Comparison of ENCODE assay signal across 20 cellular contexts in genomic region chr3:33081812-33082211, GRCh38. TPM values are rescaled to one million over a fixed set of nuclear protein-coding genes. Genes with fewer than 3 reads are reported as not detected.
DNase-seq lines count a peak whose midpoint lies in the region; ATAC-seq and TF ChIP-seq lines count a peak whose summit lies in the region.
"Had no signal": no experiment of that assay in that cellular context is flagged by ENCODE, and none has a peak within 500 bp of the region (broad histone marks: within the 10 kb centered on the region; RNA-seq: fewer than 3 reads in every experiment).

No MANE protein-coding gene starts in this region.

- no peak overlapping the region for H2BK20ac ChIP-seq in H9 (ENCODE audit: low read depth, low read length, poor library complexity, severe bottlenecking)

- H3T11ph ChIP-seq in H9 (ENCODE audit: low read length): no peak overlapping the region

- H3K36me3 ChIP-seq in brain microvascular endothelial cell (replicated peaks) (no peaks in the 10 kb centered on the region), trophoblast cell (ENCODE audit: control insufficient read depth in 1 of 2, insufficient read depth in 2 of 2, low read length in 2 of 2) (no peaks in the 10 kb centered on the region), upper lobe of right lung (no peaks in the 10 kb centered on the region), ovary (no peaks in the 10 kb centered on the region)

- no peak overlapping the region for H2BK120ac ChIP-seq in H9 (ENCODE audit: low read depth, low read length, poor library complexity, severe bottlenecking)
- H2BK120ac ChIP-seq in trophoblast cell (ENCODE audit: insufficient read depth, low read length, poor library complexity): no peak overlapping the region

- no peak overlapping the region for H3K4me2 ChIP-seq in H9 (ENCODE audit: insufficient read depth, insufficient read length, low read length)
- H3K4me2 ChIP-seq in trophoblast cell (ENCODE audit: low read length): no peak overlapping the region
- H3K4me2 ChIP-seq: BLaER1 had no signal

- TF ChIP-seq CTCF in H9 (conservative IDR thresholded peaks at IDR 0.05) (peak; percentile 20; the same call in 1 of the 3 replicates), WTC11 (IDR thresholded peaks at IDR 0.05) (no peak), brain microvascular endothelial cell (IDR thresholded peaks at IDR 0.05; ENCODE audit: low read depth, low read length, missing control alignments) (peak; percentile 10), upper lobe of right lung (IDR thresholded peaks at IDR 0.05) (no peak), ovary (IDR thresholded peaks at IDR 0.05) (no peak)

- H3K27ac Mint-ChIP-seq in H9 (no peak overlapping the region), WTC11 (no peak overlapping the region)
- H3K27ac Mint-ChIP-seq: B cell; CD8-positive, alpha-beta T cell had no signal

- peaks cover 5% of the 10 kb centered on the region for H3K79me1 ChIP-seq in H9 (ENCODE audit: insufficient read depth, low read depth, low read length, poor library complexity, severe bottlenecking)
- H3K79me1 ChIP-seq in trophoblast cell (ENCODE audit: low read length): no peaks in the 10 kb centered on the region

- H3K79me2 ChIP-seq in H9 (ENCODE audit: insufficient read depth, low read length) (no peaks in the 10 kb centered on the region; the same call in 1 of the 2 replicates), trophoblast cell (ENCODE audit: control insufficient read depth, insufficient read depth, low read length, poor library complexity) (peaks cover 4% of the 10 kb centered on the region)

- H3K4me1 ChIP-seq in H9 (ENCODE audit: insufficient read depth, low read length) (no peaks in the 10 kb centered on the region), trophoblast cell (ENCODE audit: control insufficient read depth in 1 of 2, insufficient read depth in 2 of 2, low read length in 2 of 2) (peaks cover 5 to 8% of the 10 kb centered on the region in 2 experiments), upper lobe of right lung (no peaks in the 10 kb centered on the region), ovary (ENCODE audit: insufficient read depth) (peaks cover 1% of the 10 kb centered on the region)
- H3K4me1 ChIP-seq: BLaER1, Caco-2 had no signal

- H3K4me1 Mint-ChIP-seq in H9: peaks cover 7% of the 10 kb centered on the region in 2 experiments
- H3K4me1 Mint-ChIP-seq in WTC11: peaks cover 5% of the 10 kb centered on the region

- H3K9me3 Mint-ChIP-seq in H9 (no peaks in the 10 kb centered on the region), WTC11 (no peaks in the 10 kb centered on the region)
- H3K9me3 Mint-ChIP-seq: CD4-positive, CD25-positive, alpha-beta regulatory T cell; CD8-positive, alpha-beta T cell had no signal

- no peak overlapping the region for H3K56ac ChIP-seq in H9 (ENCODE audit: insufficient read length, low read depth, low read length)

- no peaks in the 10 kb centered on the region for H3K27me3 ChIP-seq in H9 (ENCODE audit: insufficient read depth, low read length)
- H3K27me3 ChIP-seq in brain microvascular endothelial cell (replicated peaks): no peaks in the 10 kb centered on the region
- no peaks in the 10 kb centered on the region for H3K27me3 ChIP-seq in trophoblast cell (ENCODE audit: insufficient read depth, low read length)
- no peaks in the 10 kb centered on the region for H3K27me3 ChIP-seq in upper lobe of right lung
- H3K27me3 ChIP-seq in ovary: no peaks in the 10 kb centered on the region
- H3K27me3 ChIP-seq: BLaER1 had no signal

- ATAC-seq in WTC11: peak; percentile 42; the same call in 1 of the 2 replicates
- no peak for ATAC-seq in upper lobe of right lung
- ATAC-seq: CD8-positive, alpha-beta T cell; GM12878; HCT116 had no signal

- H2AFZ ChIP-seq in H9 (ENCODE audit: low read length): no peak overlapping the region
- no peak overlapping the region for H2AFZ ChIP-seq in trophoblast cell (ENCODE audit: insufficient read depth, low read length, poor library complexity)
- H2AFZ ChIP-seq: GM23248 had no signal

- no peak overlapping the region for H3K27ac ChIP-seq in H9 (ENCODE audit: insufficient read length, low read depth, low read length)
- no peak overlapping the region for H3K27ac ChIP-seq in brain microvascular endothelial cell
- H3K27ac ChIP-seq in trophoblast cell (ENCODE audit: low read depth, low read length): no peak overlapping the region
- H3K27ac ChIP-seq in upper lobe of right lung: no peak overlapping the region
- no peak overlapping the region for H3K27ac ChIP-seq in ovary
- H3K27ac ChIP-seq: BLaER1, C4-2B, GM23248 had no signal

- H3K4me3 ChIP-seq in brain microvascular endothelial cell (ENCODE audit: low read depth, low read length) (no peak overlapping the region), trophoblast cell (ENCODE audit: low read depth, low read length) (no peak overlapping the region), upper lobe of right lung (no peak overlapping the region), ovary (no peak overlapping the region)
- H3K4me3 ChIP-seq: BLaER1, GM12878, GM23248 had no signal

- H3K23me2 ChIP-seq in H9 (ENCODE audit: insufficient read length, low read depth, low read length, poor library complexity, severe bottlenecking): no peaks in the 10 kb centered on the region

- H3K14ac ChIP-seq in H9 (ENCODE audit: insufficient read depth, low read length): no peak overlapping the region
- no peak overlapping the region for H3K14ac ChIP-seq in trophoblast cell (ENCODE audit: low read length)

- no peaks in the 10 kb centered on the region for H3K9me3 ChIP-seq in H9 (ENCODE audit: control insufficient read depth, low read depth, low read length)
- H3K9me3 ChIP-seq in trophoblast cell (ENCODE audit: insufficient read depth, low read depth, low read length): peaks cover 1% of the 10 kb centered on the region
- H3K9me3 ChIP-seq in upper lobe of right lung: no peaks in the 10 kb centered on the region
- H3K9me3 ChIP-seq in ovary: no peaks in the 10 kb centered on the region
- H3K9me3 ChIP-seq: BLaER1, Caco-2 had no signal

- H2AK5ac ChIP-seq in H9 (ENCODE audit: insufficient read length, low read length): no peak overlapping the region
- H2AK5ac ChIP-seq in trophoblast cell (ENCODE audit: low read length): no peak overlapping the region

- no peak overlapping the region for H2BK12ac ChIP-seq in H9 (ENCODE audit: insufficient read length, low read depth, low read length)
- no peak overlapping the region for H2BK12ac ChIP-seq in trophoblast cell (ENCODE audit: low read length)

- H3K4ac ChIP-seq in H9 (ENCODE audit: low read depth, low read length) (no peak overlapping the region), trophoblast cell (ENCODE audit: low read depth, low read length) (no peak overlapping the region)

- H4K20me1 ChIP-seq in H9 (ENCODE audit: control insufficient read depth, insufficient read depth, insufficient read length): no peaks in the 10 kb centered on the region

- CTCF ChIA-PET in WTC11 (lab: Charles Lee): interaction anchor here (1.4 to 5.7 kb wide), 2 partner anchors 7 to 10 kb away, joined by 3 to 30 read pairs; no protein-coding TSS in a partner anchor

- TF ChIP-seq POLR2A in ovary (IDR thresholded peaks at IDR 0.05): no peak

- H2BK5ac ChIP-seq in H9 (ENCODE audit: insufficient read length, low read length) (no peak overlapping the region), trophoblast cell (ENCODE audit: low read depth, low read length, poor library complexity) (no peak overlapping the region)

- H3K9ac ChIP-seq in H9 (ENCODE audit: extremely low read depth, insufficient read length, low read length) (no peak overlapping the region), trophoblast cell (ENCODE audit: low read length) (no peak overlapping the region)
- H3K9ac ChIP-seq: BLaER1, GM23248 had no signal

- H4K8ac ChIP-seq in H9 (replicated peaks; ENCODE audit: insufficient read length, low read depth, low read length) (no peak overlapping the region), trophoblast cell (ENCODE audit: low read depth, low read length) (no peak overlapping the region)

- H3K36me3 Mint-ChIP-seq in H9 (ENCODE audit: insufficient read depth in 1 of 3, low read depth in 3 of 3): no peaks in the 10 kb centered on the region; a peak in 1 of 7 replicates
- H3K36me3 Mint-ChIP-seq in WTC11: no peaks in the 10 kb centered on the region

- no peaks in the 10 kb centered on the region for H3K27me3 Mint-ChIP-seq in H9 (ENCODE audit: low read depth)
- H3K27me3 Mint-ChIP-seq in WTC11 (ENCODE audit: low read depth): no peaks in the 10 kb centered on the region
- H3K27me3 Mint-ChIP-seq: B cell; CD4-positive, CD25-positive, alpha-beta regulatory T cell had no signal

- no peak overlapping the region for H4K91ac ChIP-seq in H9 (ENCODE audit: insufficient read length, low read depth, low read length)
- no peak overlapping the region for H4K91ac ChIP-seq in trophoblast cell (ENCODE audit: low read depth, low read length)

- H3K4me3 Mint-ChIP-seq in H9 (no peak overlapping the region), WTC11 (no peak overlapping the region)
- H3K4me3 Mint-ChIP-seq: B cell; CD4-positive, CD25-positive, alpha-beta regulatory T cell; CD8-positive, alpha-beta T cell had no signal

- H2BK15ac ChIP-seq in H9 (ENCODE audit: low read depth, low read length): no peak overlapping the region

- H3K23ac ChIP-seq in H9 (ENCODE audit: insufficient read length, low read depth, low read length) (no peak overlapping the region), trophoblast cell (ENCODE audit: low read length) (peak overlapping the region; percentile 87)

- intact Hi-C loops in upper lobe of right lung (cut with DNase I): no loop called here
- intact Hi-C loops in ovary (cut with DNase I): no loop called here

- no peak overlapping the region for H4K12ac ChIP-seq in trophoblast cell (ENCODE audit: low read depth, low read length)

- no peak for DNase-seq in H9
- no peak for DNase-seq in WTC11 (ENCODE audit: low spot score)
- no peak for DNase-seq in brain microvascular endothelial cell
- DNase-seq in trophoblast cell: no peak
- no peak for DNase-seq in DMS114 treated with DMSO at 0.1 percent for 48 hours (lab: John Stamatoyannopoulos, UW; ENCODE audit: unreplicated experiment)
- no peak for DNase-seq in upper lobe of right lung
- DNase-seq in ovary: no peak
- DNase-seq: Caco-2; CD4-positive, CD25-positive, alpha-beta regulatory T cell; CD8-positive, alpha-beta T cell; DMS79; EL; GDM1; GM23248; H7 had no signal

- in situ Hi-C loops in brain microvascular endothelial cell (cut with HindIII; ENCODE audit: low pct_ligation_motif_present, low sequenced_read_pairs): no loop called here

- H3K18ac ChIP-seq in H9 (ENCODE audit: insufficient read length, low read depth, low read length): no peak overlapping the region
- no peak overlapping the region for H3K18ac ChIP-seq in trophoblast cell (ENCODE audit: low read length)

- H4K5ac ChIP-seq in H9 (ENCODE audit: insufficient read length, low read depth, low read length): no peak overlapping the region

- POLR2A ChIA-PET in WTC11 (lab: Charles Lee): no interaction called here

- TF ChIP-seq EP300 in ovary (IDR thresholded peaks at IDR 0.05): no peak

RNA-seq across cellular contexts. Expression of gene GLB1, which starts 15.1 kb away (rescaled TPM):
- total RNA-seq in H9 (2021): 51.8 and 55.0 TPM in 2 replicates
- total RNA-seq in WTC11 (2021): 48.2 to 60.2 TPM (median 58.2 TPM) in 3 replicates
- polyA plus RNA-seq in trophoblast cell (2013): 78.4 and 80.5 TPM in 2 replicates
- total RNA-seq in upper lobe of right lung: 82.5 TPM
- 10 to 100 TPM; 30.8 to 65.5 (median 42.3) TPM for total RNA-seq in ovary
- 10 to 100 TPM; 23.4 to 99.9 TPM for polyA plus RNA-seq in ovary

RNA-seq across cellular contexts. Expression of gene TMPPE, which starts 15.1 kb away (rescaled TPM):
- 6.6 and 7.7 TPM in 2 replicates for total RNA-seq in H9 (2021)
- 6.7 to 7.4 TPM (median 6.8 TPM) in 3 replicates for total RNA-seq in WTC11 (2021)
- polyA plus RNA-seq in trophoblast cell (2013): 2.4 and 2.6 TPM in 2 replicates
- 15.2 TPM for total RNA-seq in upper lobe of right lung
- total RNA-seq in ovary: 1 to 10 TPM; 2.1 to 6.4 (median 6.1) TPM
- polyA plus RNA-seq in ovary: 1 to 10 TPM in 1 of 2 donors, under 1 TPM in 1; 0.56 to 1.0 TPM

RNA-seq across cellular contexts. Expression of gene CRTAP, which starts 32.0 kb away (rescaled TPM):
- total RNA-seq in H9 (2021) (159 and 166 TPM in 2 replicates), WTC11 (2021) (156 to 197 TPM (median 196 TPM) in 3 replicates), upper lobe of right lung (221 TPM), ovary (100 to 1,000 TPM; 130 to 343 (median 251) TPM)
- 135 and 143 TPM in 2 replicates for polyA plus RNA-seq in trophoblast cell (2013)
- polyA plus RNA-seq in ovary: 100 to 1,000 TPM; 192 to 788 TPM

Comparison
In these comparisons a context has a peak if more than half of its experiments do, and no peak if none do; other contexts are left out.
1. CTCF ChIP-seq: peak in H9 (single experiment) and brain microvascular endothelial cell (single experiment); none in WTC11 (single experiment), upper lobe of right lung (single experiment) and ovary (0 of 3).